8 cellular contexts compared by ENCODE assay signal in the genomic region with DNA sequence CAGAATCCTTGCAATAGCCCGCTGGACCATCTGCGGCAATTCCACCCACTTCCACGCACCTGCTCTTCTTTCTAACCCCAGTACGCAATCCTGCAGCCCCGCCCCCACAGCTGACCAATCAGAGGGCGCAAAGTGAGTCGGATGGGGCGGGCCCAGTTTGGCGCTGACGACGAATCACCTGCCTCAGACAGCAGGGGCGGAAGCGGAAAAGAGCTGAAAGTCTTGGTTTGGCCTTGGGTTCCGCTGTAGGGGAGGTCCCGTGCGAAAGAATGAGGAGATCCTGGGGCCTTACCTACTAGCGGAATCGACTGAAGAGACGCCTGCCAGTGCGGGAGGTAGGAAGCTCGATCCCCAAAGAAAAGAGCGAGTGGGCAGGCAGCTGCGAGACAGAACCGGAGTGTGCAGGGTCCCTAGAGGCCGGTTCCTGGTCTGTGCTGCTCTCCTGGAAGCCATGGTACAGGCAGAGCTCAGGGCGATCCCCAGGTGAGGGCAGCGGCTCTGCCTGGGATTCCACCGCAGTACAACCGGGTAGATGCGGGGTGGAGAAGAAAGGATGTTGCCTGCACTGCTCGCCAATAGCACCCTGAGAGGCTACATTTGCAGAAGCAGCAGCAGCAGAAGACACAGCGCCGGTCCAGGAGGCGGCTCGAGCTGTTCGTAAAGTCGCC. TPM values are rescaled to one million over a fixed set of nuclear protein-coding genes. Genes with fewer than 3 reads are reported as not detected.
A peak's percentile ranks its signal among the peaks of the same experiment; 100 is the strongest.
DNase-seq lines count a peak whose midpoint lies in the region; ATAC-seq and TF ChIP-seq lines count a peak whose summit lies in the region.

A gene (plus strand): TSS at position 225 of the 668 bp plus-strand sequence. CDS start 560 bp downstream, outside the sequence.

- H3K27me3 ChIP-seq in upper lobe of right lung: no peaks in the 10 kb centered on the region

- intact Hi-C loops in left cardiac atrium (cut with DNase I): no loop called here
- intact Hi-C loops in posterior vena cava (cut with DNase I): loop anchor here in 1 of 2 donors (2.0 kb wide), 1 partner anchor 27 kb away; no protein-coding TSS in a partner anchor
- intact Hi-C loops in upper lobe of right lung (cut with DNase I): no loop called here

- H3K27me3 Mint-ChIP-seq in T-helper 1 cell treated with Interleukin-12 subunit alpha and Interleukin-12 subunit beta and Interleukin-4 antibody, amounts not matched to agents 30 μg/mL and 1 μg/mL, for 36 hours (ENCODE audit: low read depth): peaks cover 18% of the 10 kb centered on the region

- H3K27ac ChIP-seq in upper lobe of right lung: peak within 1 kb of the TSS; percentile 90

- in situ Hi-C loops in GM13977 (cut with MboI; ENCODE audit: low pct_unique_long_range_greater_than_20kb, low sequenced_read_pairs, unreplicated experiment): no loop called here

- DNase-seq in GM13977 (ENCODE audit: low spot score) (peak; percentile 87), NCI-H1694 (lab: John Stamatoyannopoulos, UW) (peak; percentile 75), amygdala (lab: John Stamatoyannopoulos, UW) (peak; percentile 55 to 98 (median 94)), left cardiac atrium (peak; percentile 99), posterior vena cava (ENCODE audit: low spot score) (peak; percentile 99), upper lobe of right lung (peak; percentile 99)

- H3K4me1 ChIP-seq in upper lobe of right lung: peaks cover 42% of the 10 kb centered on the region

- H3K4me1 Mint-ChIP-seq in T-helper 1 cell treated with Interleukin-12 subunit alpha and Interleukin-12 subunit beta and Interleukin-4 antibody, amounts not matched to agents 30 μg/mL and 1 μg/mL, for 36 hours (ENCODE audit: low read depth): peaks cover 24% of the 10 kb centered on the region

- peaks cover 19% of the 10 kb centered on the region for H3K36me3 Mint-ChIP-seq in T-helper 1 cell treated with Interleukin-12 subunit alpha and Interleukin-12 subunit beta and Interleukin-4 antibody, amounts not matched to agents 30 μg/mL and 1 μg/mL, for 36 hours (ENCODE audit: low read depth)

- peaks cover under 1% of the 10 kb centered on the region for H3K36me3 ChIP-seq in upper lobe of right lung

- peak within 1 kb of the TSS; percentile 93 for H3K27ac Mint-ChIP-seq in T-helper 1 cell treated with Interleukin-12 subunit alpha and Interleukin-12 subunit beta and Interleukin-4 antibody, amounts not matched to agents 30 μg/mL and 1 μg/mL, for 36 hours

- no peak for TF ChIP-seq CTCF in GM13977 (IDR thresholded peaks at IDR 0.05; ENCODE audit: extremely low read depth, insufficient read depth, missing control alignments)
- TF ChIP-seq CTCF in upper lobe of right lung (IDR thresholded peaks at IDR 0.05): no peak

- H3K4me3 ChIP-seq in upper lobe of right lung: peak within 1 kb of the TSS; percentile 91

- H3K9me3 Mint-ChIP-seq in T-helper 1 cell treated with Interleukin-12 subunit alpha and Interleukin-12 subunit beta and Interleukin-4 antibody, amounts not matched to agents 30 μg/mL and 1 μg/mL, for 36 hours: no peaks in the 10 kb centered on the region

- peak within 1 kb of the TSS; percentile 90 for H3K4me3 Mint-ChIP-seq in T-helper 1 cell treated with Interleukin-12 subunit alpha and Interleukin-12 subunit beta and Interleukin-4 antibody, amounts not matched to agents 30 μg/mL and 1 μg/mL, for 36 hours

- ATAC-seq in HG02884 (IDR thresholded peaks at IDR 0.05; ENCODE audit: unreplicated experiment) (peak; percentile 99), left cardiac atrium (peak; percentile 99 to 100), upper lobe of right lung (peak; percentile 100)

- H3K9me3 ChIP-seq in upper lobe of right lung: no peaks in the 10 kb centered on the region

RNA-seq across cellular contexts. Expression of the gene that starts here (rescaled TPM):
- total RNA-seq in left cardiac atrium (10 to 100 TPM; 24.6 to 28.0 TPM), posterior vena cava (10 to 100 TPM; 22.8 to 23.8 TPM), upper lobe of right lung (31.3 TPM)

Comparison
In these comparisons a context has a peak if more than half of its experiments do, and no peak if none do; other contexts are left out.
1. Peak in every context shown above with its lines: DNase-seq, ATAC-seq, H3K4me3 ChIP-seq and H3K27ac ChIP-seq.